Comparison of ENCODE assay signal across 2 cellular contexts in genomic region chr7:146844405-146844804, GRCh38.
TF ChIP-seq lines count a peak whose summit lies in the region.

No MANE protein-coding gene starts in this region.

TF ChIP-seq in SK-N-SH, 30 proteins besides CTCF, POLR2A, EP300 and RAD21 (continued from another document):
- TF ChIP-seq ZBTB33 (IDR thresholded peaks at IDR 0.05; ENCODE audit: borderline replicate concordance, low read depth): no peak
- TF ChIP-seq RCOR1 (IDR thresholded peaks at IDR 0.05; ENCODE audit: low read length): peak; percentile 100
- no peak for TF ChIP-seq EZH2phosphoT487 (IDR thresholded peaks at IDR 0.05; ENCODE audit: borderline replicate concordance, low read depth)
- TF ChIP-seq POLR2AphosphoS5 (IDR thresholded peaks at IDR 0.05; ENCODE audit: low read depth, low read length): no peak

TF ChIP-seq in SK-N-SH treated with all-trans-retinoic acid at 6 μM for 48 hours, 23 proteins besides CTCF, POLR2A, EP300 and RAD21 (continued from another document):
- TF ChIP-seq POU6F1 (CRISPR knock-in tag; IDR thresholded peaks at IDR 0.05; ENCODE audit: borderline replicate concordance, low read depth) (no peak), TOX (CRISPR knock-in tag; IDR thresholded peaks at IDR 0.05; ENCODE audit: borderline replicate concordance) (no peak), TCF4 (CRISPR knock-in tag; IDR thresholded peaks at IDR 0.05; ENCODE audit: borderline replicate concordance) (peak; percentile 89), CREB5 (CRISPR knock-in tag; IDR thresholded peaks at IDR 0.05; ENCODE audit: low read depth) (0 out of 2 replicates have a peak, but pooled peaks have one; percentile 10), TSHZ2 (CRISPR knock-in tag; IDR thresholded peaks at IDR 0.05) (0 out of 2 replicates have a peak, but pooled peaks have one; percentile 26), ZNF565 (CRISPR knock-in tag; conservative IDR thresholded peaks at IDR 0.05; ENCODE audit: low read depth) (no peak; the same call in 1 of the 2 replicates), ZNF8 (CRISPR knock-in tag; IDR thresholded peaks at IDR 0.05) (peak; percentile 40; the same call in 1 of the 2 replicates), CSRNP3 (CRISPR knock-in tag; IDR thresholded peaks at IDR 0.05) (peak; percentile 75; the same call in 1 of the 2 replicates), CSDC2 (CRISPR knock-in tag; IDR thresholded peaks at IDR 0.05) (no peak)
